Comparison of ENCODE assay signal across 1 cellular context in genomic region chr1:183881387-183882084, GRCh38.
TF ChIP-seq lines count a peak whose summit lies in the region.

No MANE protein-coding gene starts in this region.

TF ChIP-seq in HepG2, 621 proteins besides CTCF, POLR2A, EP300 and RAD21 (continued from another document):
- TF ChIP-seq FOXO4 (CRISPR knock-in tag; conservative IDR thresholded peaks at IDR 0.05) (no peak), GTF2F1 (IDR thresholded peaks at IDR 0.05; ENCODE audit: low read length) (no peak)
TF ChIP-seq in HepG2: peak in this region for 21.
